Comparison of ENCODE assay signal across 8 cellular contexts in genomic region chr20:7868108-7868507, GRCh38.
"Had no signal": no experiment of that assay in that cellular context is flagged by ENCODE, and none has a peak within 500 bp of the region (broad histone marks: within the 10 kb centered on the region; RNA-seq: fewer than 3 reads in every experiment).

No MANE protein-coding gene starts in this region.

- ATAC-seq: GM12878 had no signal

- FAIRE-seq: G401.6, GM12878, GM12891, GM12892, GM18507, GM19239 had no signal

- DNase-seq: GDM1, GF-D8 had no signal

- H3K4me3 ChIP-seq: GM12878 had no signal
